Comparison of ENCODE assay signal across 27 cellular contexts in genomic region chr5:176500511-176500910, GRCh38. TPM values are rescaled to one million over a fixed set of nuclear protein-coding genes. Genes with fewer than 3 reads are reported as not detected.
DNase-seq lines count a peak whose midpoint lies in the region; ATAC-seq, FAIRE-seq and TF ChIP-seq lines count a peak whose summit lies in the region.
"Had no signal": no experiment of that assay in that cellular context is flagged by ENCODE, and none has a peak within 500 bp of the region (broad histone marks: within the 10 kb centered on the region; RNA-seq: fewer than 3 reads in every experiment).

No MANE protein-coding gene starts in this region.

- 95% methylated on average over 3 of the region's 3 CpGs for WGBS in A549 (ENCODE audit: missing lambda C conversion rate)

- peaks cover 94% of the 10 kb centered on the region for H3K36me3 ChIP-seq in RWPE2 (ENCODE audit: low read depth)
- H3K36me3 ChIP-seq in left lung = peaks cover 3 to 99% of the 10 kb centered on the region in 2 donors

- no peak for TF ChIP-seq RAD21 in A549 (conservative IDR thresholded peaks at IDR 0.05 in 1 of 2, IDR thresholded peaks at IDR 0.05 in 1 of 2)

- H3K4me2 ChIP-seq in A549 = no peak overlapping the region
- H3K4me2 ChIP-seq: BLaER1 treated with 17β-estradiol and CSF1 and Interleukin-3, amounts not matched to agents 10 nM and 100 nM; KMS-11; PC-9; SK-N-SH had no signal

- no peak for ATAC-seq in A549
- ATAC-seq in RWPE2 (ENCODE audit: low read depth) = no peak
- ATAC-seq in left lung = no peak

- intact Hi-C loops in left lung (cut with DNase I) = no loop called here

- POLR2A ChIA-PET in A549 (lab: Yijun Ruan, JAX) = no interaction called here

- no peak for DNase-seq in A549 (ENCODE audit: low read depth in 1 of 2, low spot score in 1 of 2)
- DNase-seq in EH (ENCODE audit: low read depth) = peak; percentile 13
- no peak for DNase-seq in RWPE2 (ENCODE audit: low spot score)
- peak; percentile 73 for DNase-seq in fibroblast of peridontal ligament (ENCODE audit: extremely low read depth)
- no peak for DNase-seq in kidney glomerular epithelial cell (lab: John Stamatoyannopoulos, UW)
- DNase-seq in stimulated activated CD4-positive, alpha-beta T cell treated with anti-CD3 and anti-CD28 coated beads, Interleukin-4, amount 100 ng/mL, for 1 hour = no peak
- DNase-seq in activated gamma-delta T cell treated with Interleukin-2 at 50 U/mL for 16 hours = no peak
- DNase-seq in left lung = no peak
- DNase-seq: Caco-2; CD4-positive, alpha-beta memory T cell; DND-41; NCI-H1105; NCI-H146; NCI-H2029; NCI-H226; NCI-H510A treated with DMSO at 0.1 percent for 48 hours; NCI-H748 treated with DMSO at 0.1 percent for 48 hours; PC-9; RPMI8226; SIG-M5; SK-N-SH had no signal

- H3K4me3 ChIP-seq in A549 (no peak overlapping the region), RWPE2 (ENCODE audit: severe bottlenecking) (no peak overlapping the region), left lung (no peak overlapping the region)
- H3K4me3 ChIP-seq: BLaER1 treated with 17β-estradiol and CSF1 and Interleukin-3, amounts not matched to agents 10 nM and 100 nM; PC-9 had no signal

- TF ChIP-seq POLR2A in A549 (IDR thresholded peaks at IDR 0.05; ENCODE audit: low read length) = no peak

- no peak for TF ChIP-seq EP300 in A549 (IDR thresholded peaks at IDR 0.05)

- no peaks in the 10 kb centered on the region for H3K9me3 ChIP-seq in A549
- no peaks in the 10 kb centered on the region for H3K9me3 ChIP-seq in RWPE2 (ENCODE audit: severe bottlenecking)
- no peaks in the 10 kb centered on the region for H3K9me3 ChIP-seq in left lung
- H3K9me3 ChIP-seq: BLaER1 treated with 17β-estradiol and CSF1 and Interleukin-3, amounts not matched to agents 10 nM and 100 nM; Caco-2; SK-N-SH had no signal

- no peak for FAIRE-seq in A549 (lab: Jason Lieb, UNC)
- FAIRE-seq: A204.1, G401.6, GM18507 had no signal

- no peaks in the 10 kb centered on the region for H3K27me3 ChIP-seq in RWPE2 (ENCODE audit: insufficient read depth, poor library complexity, severe bottlenecking)
- H3K27me3 ChIP-seq in left lung = no peaks in the 10 kb centered on the region
- H3K27me3 ChIP-seq: BLaER1 treated with 17β-estradiol and CSF1 and Interleukin-3, amounts not matched to agents 10 nM and 100 nM had no signal

- H3K4me1 ChIP-seq in A549 = peaks cover 18% of the 10 kb centered on the region; the same call in 2 of the 3 replicates
- peaks cover 23% of the 10 kb centered on the region for H3K4me1 ChIP-seq in RWPE2 (ENCODE audit: insufficient read depth, poor library complexity, severe bottlenecking)
- H3K4me1 ChIP-seq in left lung = no peaks in the 10 kb centered on the region
- H3K4me1 ChIP-seq: BLaER1 treated with 17β-estradiol and CSF1 and Interleukin-3, amounts not matched to agents 10 nM and 100 nM; Caco-2 had no signal

- TF ChIP-seq CTCF in A549 (IDR thresholded peaks at IDR 0.05) (no peak), RWPE2 (IDR thresholded peaks at IDR 0.05; ENCODE audit: poor library complexity, severe bottlenecking) (no peak), left lung (IDR thresholded peaks at IDR 0.05) (no peak)

- H3K27ac ChIP-seq in A549 (no peak overlapping the region), RWPE2 (ENCODE audit: poor library complexity, severe bottlenecking) (peak overlapping the region; percentile 23), left lung (no peak overlapping the region)
- H3K27ac ChIP-seq: BLaER1 treated with 17β-estradiol and CSF1 and Interleukin-3, amounts not matched to agents 10 nM and 100 nM; KMS-11; PC-9 had no signal

- CTCF ChIA-PET in A549 (lab: Yijun Ruan, JAX) = interaction anchor here (0.8 to 1.7 kb wide), 3 partner anchors 12 to 18 kb away, joined by 3 to 5 read pairs (median 3); no protein-coding TSS in a partner anchor

TF ChIP-seq in A549, 52 proteins besides CTCF, POLR2A, EP300 and RAD21:
- TF ChIP-seq MAFK (IDR thresholded peaks at IDR 0.05; ENCODE audit: partially characterized antibody) (no peak), BCL3 (IDR thresholded peaks at IDR 0.05) (no peak), KDM1A (IDR thresholded peaks at IDR 0.05; ENCODE audit: low read depth) (0 out of 2 replicates have a peak, but pooled peaks have one; percentile 24)
TF ChIP-seq in A549: peak in this region for 1.

RNA-seq across cellular contexts. Expression of gene RNF44, which starts 36.7 kb away (rescaled TPM):
- polyA plus RNA-seq in A549 (2011; rRNA removed) = 9.2 and 9.9 TPM in 2 replicates
- 26.5 and 39.3 TPM in 2 replicates for polyA plus RNA-seq in A549 (2012; cell fraction: cytosol; rRNA removed)
- polyA plus RNA-seq in A549 (2012; cell fraction: nucleus; rRNA removed) = 125 and 153 TPM in 2 replicates
- 30.4 to 35.8 TPM (median 32.7 TPM) in 3 replicates for polyA plus RNA-seq in A549 (2017; fragmentation: RNase III; extraction: RNeasy Plus Mini Kit Qiagen cat#74134 plus additional on column Dnase treatment)
- 6.4 and 10.0 TPM in 2 replicates for polyA minus RNA-seq in A549 (2011; rRNA and poly(A)+ RNA removed)
- total RNA-seq in left lung = 10 to 100 TPM; 37.6 to 42.2 TPM

RNA-seq across cellular contexts. Expression of gene CDHR2, which starts 48.6 kb away (rescaled TPM):
- polyA plus RNA-seq in A549 (2011; rRNA removed) (0.08 and 0.09 TPM in 2 replicates), A549 (2017; fragmentation: RNase III; extraction: RNeasy Plus Mini Kit Qiagen cat#74134 plus additional on column Dnase treatment) (not detected in 3 replicates)
- polyA plus RNA-seq in A549 (2012; cell fraction: cytosol; rRNA removed) = 0.01 TPM in 1 of 2 replicates, not detected in the other
- 0.10 and 0.38 TPM in 2 replicates for polyA plus RNA-seq in A549 (2012; cell fraction: nucleus; rRNA removed)
- 0.10 and 0.12 TPM in 2 replicates for polyA minus RNA-seq in A549 (2011; rRNA and poly(A)+ RNA removed)
- under 1 TPM in 1 of 2 donors, not detected in 1; 0.26 TPM for total RNA-seq in left lung
- total RNA-seq: H4, PC-9 had no signal
- polyA plus RNA-seq: CD4-positive, alpha-beta memory T cell; SK-N-SH had no signal

RNA-seq across cellular contexts. Expression of gene FAF2, which starts 52.3 kb away (rescaled TPM):
- polyA plus RNA-seq in A549 (2011; rRNA removed) (90.3 and 90.6 TPM in 2 replicates), A549 (2017; fragmentation: RNase III; extraction: RNeasy Plus Mini Kit Qiagen cat#74134 plus additional on column Dnase treatment) (42.4 to 43.6 TPM (median 42.5 TPM) in 3 replicates)
- 19.1 and 24.3 TPM in 2 replicates for polyA plus RNA-seq in A549 (2012; cell fraction: cytosol; rRNA removed)
- polyA plus RNA-seq in A549 (2012; cell fraction: nucleus; rRNA removed) = 19.7 and 28.6 TPM in 2 replicates
- 69.9 and 76.2 TPM in 2 replicates for polyA minus RNA-seq in A549 (2011; rRNA and poly(A)+ RNA removed)
- 10 to 100 TPM; 33.9 to 39.1 TPM for total RNA-seq in left lung

Comparison
In these comparisons a context has a peak if more than half of its experiments do, and no peak if none do; other contexts are left out.
1. DNase-seq: peak in EH (single experiment) and fibroblast of peridontal ligament (single experiment); none in A549 (0 of 2), RWPE2 (single experiment), kidney glomerular epithelial cell (single experiment), stimulated activated CD4-positive, alpha-beta T cell treated with anti-CD3 and anti-CD28 coated beads, Interleukin-4, amount 100 ng/mL, for 1 hour (single experiment), activated gamma-delta T cell treated with Interleukin-2 at 50 U/mL for 16 hours (single experiment) and left lung (0 of 2).